ENCODE assay signal across 8 cellular contexts in the genomic region with DNA sequence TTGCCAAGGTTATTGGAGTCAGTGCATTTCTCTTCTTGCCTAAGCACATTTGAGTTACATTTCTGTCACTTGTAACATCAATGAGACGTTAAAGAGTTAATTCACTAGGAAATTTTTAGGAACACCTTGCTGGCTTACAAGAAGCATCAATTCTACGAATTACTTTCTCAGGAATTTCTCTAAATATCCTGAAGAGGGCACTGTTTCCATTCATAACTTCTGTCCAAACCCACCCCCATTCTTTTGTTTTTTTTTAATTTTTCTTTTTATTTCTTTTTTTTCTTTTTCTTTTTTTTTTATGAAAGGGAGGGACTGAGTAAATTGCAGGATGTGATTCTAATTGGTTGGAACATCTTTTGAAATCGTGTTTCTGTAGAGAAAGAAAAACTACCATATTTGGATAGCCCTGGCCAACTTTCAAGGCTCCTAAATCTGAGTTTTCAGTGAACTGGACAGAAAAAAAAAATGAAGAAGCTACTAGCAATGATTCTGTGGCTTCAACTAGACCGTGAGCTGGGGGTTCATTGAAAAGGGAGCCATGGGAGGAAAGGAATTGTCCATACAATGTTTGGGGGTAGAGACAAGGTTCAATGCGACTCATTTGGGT.
DNase-seq lines count a peak whose midpoint lies in the region; FAIRE-seq and TF ChIP-seq lines count a peak whose summit lies in the region.

No MANE protein-coding gene starts in this region.

- no peak overlapping the region for H3K23ac ChIP-seq in trophoblast cell (ENCODE audit: low read length)

- no peak for TF ChIP-seq POLR2A in NB4 (IDR thresholded peaks at IDR 0.05; ENCODE audit: extremely low read depth, insufficient read length)

- H3K4me3 ChIP-seq in NB4 (ENCODE audit: low read depth, low read length) (no peak overlapping the region), bronchial epithelial cell (ENCODE audit: low read depth, low read length) (no peak overlapping the region), trophoblast cell (ENCODE audit: low read depth, low read length) (no peak overlapping the region)

- no peak overlapping the region for H2BK5ac ChIP-seq in trophoblast cell (ENCODE audit: low read depth, low read length, poor library complexity)

- no peak overlapping the region for H2BK12ac ChIP-seq in trophoblast cell (ENCODE audit: low read length)

- no peak overlapping the region for H2AK5ac ChIP-seq in trophoblast cell (ENCODE audit: low read length)

- no peak overlapping the region for H3K18ac ChIP-seq in trophoblast cell (ENCODE audit: low read length)

- FAIRE-seq in bronchial epithelial cell (lab: Jason Lieb, UNC): no peak

- intact Hi-C loops in posterior cingulate gyrus (cut with DNase I): no loop called here

- no peak overlapping the region for H4K8ac ChIP-seq in trophoblast cell (ENCODE audit: low read depth, low read length)

- H3K79me2 ChIP-seq in trophoblast cell (ENCODE audit: control insufficient read depth, insufficient read depth, low read length, poor library complexity): no peaks in the 10 kb centered on the region

- H3K79me1 ChIP-seq in trophoblast cell (ENCODE audit: low read length): no peaks in the 10 kb centered on the region

- peak overlapping the region; percentile 34 for H3K9ac ChIP-seq in trophoblast cell (ENCODE audit: low read length)

- peak; percentile 10 for TF ChIP-seq CTCF in NB4 (IDR thresholded peaks at IDR 0.05; ENCODE audit: low read depth, low read length)
- peak; percentile 43 for TF ChIP-seq CTCF in bronchial epithelial cell (IDR thresholded peaks at IDR 0.05; ENCODE audit: insufficient read depth, low read length, severe bottlenecking)

- peaks cover 2% of the 10 kb centered on the region for H3K9me3 ChIP-seq in trophoblast cell (ENCODE audit: insufficient read depth, low read depth, low read length)

- DNase-seq in SIG-M5 treated with dmso at 0.1 percent for 504 hours (lab: John Stamatoyannopoulos, UW; ENCODE audit: unreplicated experiment) (peak; percentile 25), SIG-M5 (lab: John Stamatoyannopoulos, UW) (no peak), NB4 (ENCODE audit: low read depth) (peak; percentile 25), bronchial epithelial cell (ENCODE audit: low read depth) (no peak), trophoblast cell (peak in 1 of 2 donors; percentile 44), posterior cingulate gyrus (no peak), iPS-NIHi7 (ENCODE audit: extremely low spot score) (no peak)
- DNase-seq in stimulated activated CD4-positive, alpha-beta T cell treated with anti-CD3 and anti-CD28 coated beads, Interleukin-2, amount 100 ng/mL, for 24 hours: no peak

- H2AFZ ChIP-seq in trophoblast cell (ENCODE audit: insufficient read depth, low read length, poor library complexity): no peak overlapping the region

- H3K27ac ChIP-seq in trophoblast cell (ENCODE audit: low read depth, low read length): no peak overlapping the region

- H3K4ac ChIP-seq in trophoblast cell (ENCODE audit: low read depth, low read length): no peak overlapping the region

- H3K36me3 ChIP-seq in bronchial epithelial cell (ENCODE audit: control insufficient read depth, insufficient read depth, low read length) (no peaks in the 10 kb centered on the region), trophoblast cell (ENCODE audit: control insufficient read depth in 1 of 2, insufficient read depth in 2 of 2, low read length in 2 of 2) (no peaks in the 10 kb centered on the region)

- no peak overlapping the region for H3K14ac ChIP-seq in trophoblast cell (ENCODE audit: low read length)

- H4K12ac ChIP-seq in trophoblast cell (ENCODE audit: low read depth, low read length): no peak overlapping the region

- WGBS in trophoblast cell (ENCODE audit: extremely low coverage, insufficient coverage, insufficient read length): no CpG with 5 or more reads among the region's 5 CpGs

- H3K27me3 ChIP-seq in bronchial epithelial cell (ENCODE audit: control insufficient read depth, insufficient read depth, low read length) (no peaks in the 10 kb centered on the region), trophoblast cell (ENCODE audit: insufficient read depth, low read length) (no peaks in the 10 kb centered on the region)

- H2BK120ac ChIP-seq in trophoblast cell (ENCODE audit: insufficient read depth, low read length, poor library complexity): no peak overlapping the region

- H3K4me1 ChIP-seq in trophoblast cell (ENCODE audit: control insufficient read depth in 1 of 2, insufficient read depth in 2 of 2, low read length in 2 of 2): no peaks in the 10 kb centered on the region

- H4K91ac ChIP-seq in trophoblast cell (ENCODE audit: low read depth, low read length): no peak overlapping the region

- no peak overlapping the region for H3K4me2 ChIP-seq in trophoblast cell (ENCODE audit: low read length)

Comparison
In these comparisons a context has a peak if more than half of its experiments do, and no peak if none do; other contexts are left out.
1. DNase-seq: peak in SIG-M5 treated with dmso at 0.1 percent for 504 hours (single experiment) and NB4 (single experiment); none in SIG-M5 (single experiment), bronchial epithelial cell (single experiment), posterior cingulate gyrus (0 of 10), stimulated activated CD4-positive, alpha-beta T cell treated with anti-CD3 and anti-CD28 coated beads, Interleukin-2, amount 100 ng/mL, for 24 hours (0 of 2) and iPS-NIHi7 (single experiment).